In genomic region chr2:15614545-15615309, GRCh38 we compare ENCODE assay signal across 25 cellular contexts. TPM values are rescaled to one million over a fixed set of nuclear protein-coding genes. Genes with fewer than 3 reads are reported as not detected.
A peak's percentile ranks its signal among the peaks of the same experiment; 100 is the strongest.
DNase-seq lines count a peak whose midpoint lies in the region; ATAC-seq and TF ChIP-seq lines count a peak whose summit lies in the region.
"Had no signal": no experiment of that assay in that cellular context is flagged by ENCODE, and none has a peak within 500 bp of the region (broad histone marks: within the 10 kb centered on the region; RNA-seq: fewer than 3 reads in every experiment).

No MANE protein-coding gene starts in this region.

- H3K9me3 ChIP-seq in DND-41 (ENCODE audit: insufficient read depth, low read length, severe bottlenecking) (no peaks in the 10 kb centered on the region), mesenchymal stem cell (ENCODE audit: control insufficient read depth, low read length) (no peaks in the 10 kb centered on the region)
- H3K9me3 ChIP-seq: A549, esophagus muscularis mucosa, right lobe of liver, SK-N-SH, uterus had no signal

- H3K79me2 ChIP-seq in DND-41 (ENCODE audit: insufficient read depth, low read length): no peaks in the 10 kb centered on the region

- CTCF ChIA-PET in activated CD8-positive, alpha-beta T cell treated with anti-CD3 and anti-CD28 coated beads for 36 hours (lab: Charles Lee): interaction anchor here (1.6 kb wide), 1 partner anchor 37 kb away, joined by 10 read pairs; no protein-coding TSS in a partner anchor
- CTCF ChIA-PET in activated CD8-positive, alpha-beta T cell treated with anti-CD3 and anti-CD28 coated beads, Interleukin-2, amount 10 ng/mL, durations not matched to agents 7 days and 5 days (lab: Charles Lee): interaction anchor here (1.6 kb wide), 1 partner anchor 37 kb away, joined by 5 read pairs; no protein-coding TSS in a partner anchor

- H3K27ac Mint-ChIP-seq in activated CD8-positive, alpha-beta T cell treated with anti-CD3 and anti-CD28 coated beads for 36 hours: peak overlapping the region; percentile 38
- no peak overlapping the region for H3K27ac Mint-ChIP-seq in activated CD8-positive, alpha-beta T cell treated with anti-CD3 and anti-CD28 coated beads, Interleukin-2, amount 10 ng/mL, durations not matched to agents 7 days and 5 days
- peak overlapping the region; percentile 16 for H3K27ac Mint-ChIP-seq in activated T-helper 1 cell treated with anti-CD3 and anti-CD28 coated beads, Interleukin-12 subunit alpha, Interleukin-12 subunit beta, Interleukin-2, Interleukin-4 antibody, amounts not matched to agents 30 ng/mL and 10 ng/mL and 1 ng/mL, durations not matched to agents 14 hours and 24 hours and 36 hours
- no peak overlapping the region for H3K27ac Mint-ChIP-seq in activated naive CD8-positive, alpha-beta T cell treated with anti-CD3 and anti-CD28 coated beads, Interleukin-2, amount 50 U/mL, for 24 hours
- H3K27ac Mint-ChIP-seq: activated naive CD8-positive, alpha-beta T cell treated with anti-CD3 and anti-CD28 coated beads for 36 hours had no signal

- peaks cover 71% of the 10 kb centered on the region for H3K36me3 ChIP-seq in DND-41 (ENCODE audit: insufficient read depth, low read length)
- peaks cover 25 to 73% of the 10 kb centered on the region in 2 experiments for H3K36me3 ChIP-seq in mesenchymal stem cell (ENCODE audit: control insufficient read depth in 1 of 2, insufficient read depth in 2 of 2, low read depth in 1 of 2, low read length in 2 of 2)
- H3K36me3 ChIP-seq: uterus had no signal

- peaks cover 3% of the 10 kb centered on the region for H3K4me1 Mint-ChIP-seq in activated CD8-positive, alpha-beta T cell treated with anti-CD3 and anti-CD28 coated beads for 36 hours (ENCODE audit: low read depth)
- H3K4me1 Mint-ChIP-seq in activated CD8-positive, alpha-beta T cell treated with anti-CD3 and anti-CD28 coated beads, Interleukin-2, amount 10 ng/mL, durations not matched to agents 7 days and 5 days (ENCODE audit: low read depth): peaks cover 10% of the 10 kb centered on the region
- H3K4me1 Mint-ChIP-seq in activated T-helper 1 cell treated with anti-CD3 and anti-CD28 coated beads, Interleukin-12 subunit alpha, Interleukin-12 subunit beta, Interleukin-2, Interleukin-4 antibody, amounts not matched to agents 30 ng/mL and 10 ng/mL and 1 ng/mL, durations not matched to agents 14 hours and 24 hours and 36 hours (ENCODE audit: low read depth): peaks cover 7% of the 10 kb centered on the region
- no peaks in the 10 kb centered on the region for H3K4me1 Mint-ChIP-seq in activated naive CD8-positive, alpha-beta T cell treated with anti-CD3 and anti-CD28 coated beads, Interleukin-2, amount 50 U/mL, for 24 hours
- H3K4me1 Mint-ChIP-seq: activated naive CD8-positive, alpha-beta T cell treated with anti-CD3 and anti-CD28 coated beads for 36 hours had no signal

- no peak for TF ChIP-seq CTCF in activated CD8-positive, alpha-beta T cell treated with anti-CD3 and anti-CD28 coated beads for 36 hours (IDR thresholded peaks at IDR 0.05)
- TF ChIP-seq CTCF in DND-41 (IDR thresholded peaks at IDR 0.05; ENCODE audit: borderline replicate concordance, extremely low read depth, low read length, poor library complexity, severe bottlenecking): no peak

- no peak overlapping the region for H3K23ac ChIP-seq in mesenchymal stem cell (ENCODE audit: low read length in 2 of 2)

- H3K9ac ChIP-seq in DND-41 (ENCODE audit: low read depth, low read length): no peak overlapping the region
- no peak overlapping the region for H3K9ac ChIP-seq in mesenchymal stem cell (ENCODE audit: low read length)
- H3K9ac ChIP-seq: SK-N-SH had no signal

- ATAC-seq in activated CD8-positive, alpha-beta T cell treated with anti-CD3 and anti-CD28 coated beads for 36 hours: no peak
- no peak for ATAC-seq in activated CD8-positive, alpha-beta T cell treated with anti-CD3 and anti-CD28 coated beads, Interleukin-2, amount 10 ng/mL, durations not matched to agents 7 days and 5 days
- ATAC-seq in DND-41 (ENCODE audit: insufficient read depth, low read depth): 0 out of 3 replicates have a peak, but pooled peaks have one; percentile 5
- ATAC-seq in activated naive CD8-positive, alpha-beta T cell treated with anti-CD3 and anti-CD28 coated beads, Interleukin-2, amount 50 U/mL, for 24 hours: no peak
- ATAC-seq: A549, HCT116 had no signal

- H3K4me2 ChIP-seq in DND-41 (ENCODE audit: insufficient read depth, low read length) (no peak overlapping the region), mesenchymal stem cell (ENCODE audit: low read length, poor library complexity, severe bottlenecking) (no peak overlapping the region)
- H3K4me2 ChIP-seq: A549, SK-N-SH had no signal

- no peak overlapping the region for H2BK5ac ChIP-seq in mesenchymal stem cell (ENCODE audit: low read depth, low read length, poor library complexity, severe bottlenecking)

- H4K20me1 ChIP-seq in DND-41 (ENCODE audit: insufficient read depth, low read length): no peaks in the 10 kb centered on the region

- H2BK120ac ChIP-seq in mesenchymal stem cell (ENCODE audit: low read depth, low read length): no peak overlapping the region

- no peak overlapping the region for H2AFZ ChIP-seq in DND-41 (ENCODE audit: low read depth, low read length)
- H2AFZ ChIP-seq in mesenchymal stem cell (ENCODE audit: low read depth, low read length): no peak overlapping the region

- no peak overlapping the region for H4K8ac ChIP-seq in mesenchymal stem cell (ENCODE audit: low read length)

- no peak overlapping the region for H2BK12ac ChIP-seq in mesenchymal stem cell (ENCODE audit: low read length in 2 of 2)

- no peak overlapping the region for H4K91ac ChIP-seq in mesenchymal stem cell (ENCODE audit: low read length)

- 84% methylated on average over 4 of the region's 6 CpGs for WGBS in mesenchymal stem cell

- H3K79me1 ChIP-seq in mesenchymal stem cell (replicated peaks; ENCODE audit: low read length, poor library complexity, severe bottlenecking): peaks cover 24% of the 10 kb centered on the region

- H3K4me3 Mint-ChIP-seq in activated CD8-positive, alpha-beta T cell treated with anti-CD3 and anti-CD28 coated beads for 36 hours: no peak overlapping the region
- no peak overlapping the region for H3K4me3 Mint-ChIP-seq in activated CD8-positive, alpha-beta T cell treated with anti-CD3 and anti-CD28 coated beads, Interleukin-2, amount 10 ng/mL, durations not matched to agents 7 days and 5 days
- no peak overlapping the region for H3K4me3 Mint-ChIP-seq in activated T-helper 1 cell treated with anti-CD3 and anti-CD28 coated beads, Interleukin-12 subunit alpha, Interleukin-12 subunit beta, Interleukin-2, Interleukin-4 antibody, amounts not matched to agents 30 ng/mL and 10 ng/mL and 1 ng/mL, durations not matched to agents 14 hours and 24 hours and 36 hours
- H3K4me3 Mint-ChIP-seq in activated naive CD8-positive, alpha-beta T cell treated with anti-CD3 and anti-CD28 coated beads, Interleukin-2, amount 50 U/mL, for 24 hours: no peak overlapping the region
- H3K4me3 Mint-ChIP-seq: activated naive CD8-positive, alpha-beta T cell treated with anti-CD3 and anti-CD28 coated beads for 36 hours had no signal

- H3K27ac ChIP-seq in DND-41 (ENCODE audit: low read length) (no peak overlapping the region), mesenchymal stem cell (ENCODE audit: low read length, poor library complexity, severe bottlenecking) (no peak overlapping the region)
- H3K27ac ChIP-seq: A549, esophagus muscularis mucosa, uterus, VCaP had no signal

- POLR2A ChIA-PET in activated CD8-positive, alpha-beta T cell treated with anti-CD3 and anti-CD28 coated beads for 36 hours (lab: Charles Lee): no interaction called here
- POLR2A ChIA-PET in activated CD8-positive, alpha-beta T cell treated with anti-CD3 and anti-CD28 coated beads, Interleukin-2, amount 10 ng/mL, durations not matched to agents 7 days and 5 days (lab: Charles Lee): no interaction called here

- H3K36me3 Mint-ChIP-seq in activated CD8-positive, alpha-beta T cell treated with anti-CD3 and anti-CD28 coated beads for 36 hours (ENCODE audit: low read depth): peaks cover 32% of the 10 kb centered on the region
- peaks cover 23% of the 10 kb centered on the region for H3K36me3 Mint-ChIP-seq in activated CD8-positive, alpha-beta T cell treated with anti-CD3 and anti-CD28 coated beads, Interleukin-2, amount 10 ng/mL, durations not matched to agents 7 days and 5 days (ENCODE audit: low read depth)
- H3K36me3 Mint-ChIP-seq in activated T-helper 1 cell treated with anti-CD3 and anti-CD28 coated beads, Interleukin-12 subunit alpha, Interleukin-12 subunit beta, Interleukin-2, Interleukin-4 antibody, amounts not matched to agents 30 ng/mL and 10 ng/mL and 1 ng/mL, durations not matched to agents 14 hours and 24 hours and 36 hours (ENCODE audit: low read depth): peaks cover 26% of the 10 kb centered on the region
- H3K36me3 Mint-ChIP-seq in activated naive CD8-positive, alpha-beta T cell treated with anti-CD3 and anti-CD28 coated beads, Interleukin-2, amount 50 U/mL, for 24 hours (ENCODE audit: low read depth): peaks cover 27% of the 10 kb centered on the region

- H3K9me3 Mint-ChIP-seq in activated CD8-positive, alpha-beta T cell treated with anti-CD3 and anti-CD28 coated beads for 36 hours: no peaks in the 10 kb centered on the region
- no peaks in the 10 kb centered on the region for H3K9me3 Mint-ChIP-seq in activated CD8-positive, alpha-beta T cell treated with anti-CD3 and anti-CD28 coated beads, Interleukin-2, amount 10 ng/mL, durations not matched to agents 7 days and 5 days (ENCODE audit: insufficient read depth)
- H3K9me3 Mint-ChIP-seq in activated T-helper 1 cell treated with anti-CD3 and anti-CD28 coated beads, Interleukin-12 subunit alpha, Interleukin-12 subunit beta, Interleukin-2, Interleukin-4 antibody, amounts not matched to agents 30 ng/mL and 10 ng/mL and 1 ng/mL, durations not matched to agents 14 hours and 24 hours and 36 hours: no peaks in the 10 kb centered on the region
- H3K9me3 Mint-ChIP-seq in activated naive CD8-positive, alpha-beta T cell treated with anti-CD3 and anti-CD28 coated beads, Interleukin-2, amount 50 U/mL, for 24 hours: no peaks in the 10 kb centered on the region
- H3K9me3 Mint-ChIP-seq: activated naive CD8-positive, alpha-beta T cell treated with anti-CD3 and anti-CD28 coated beads for 36 hours had no signal

- H3K27me3 Mint-ChIP-seq in activated CD8-positive, alpha-beta T cell treated with anti-CD3 and anti-CD28 coated beads for 36 hours: no peaks in the 10 kb centered on the region
- no peaks in the 10 kb centered on the region for H3K27me3 Mint-ChIP-seq in activated CD8-positive, alpha-beta T cell treated with anti-CD3 and anti-CD28 coated beads, Interleukin-2, amount 10 ng/mL, durations not matched to agents 7 days and 5 days (ENCODE audit: low read depth)
- no peaks in the 10 kb centered on the region for H3K27me3 Mint-ChIP-seq in activated T-helper 1 cell treated with anti-CD3 and anti-CD28 coated beads, Interleukin-12 subunit alpha, Interleukin-12 subunit beta, Interleukin-2, Interleukin-4 antibody, amounts not matched to agents 30 ng/mL and 10 ng/mL and 1 ng/mL, durations not matched to agents 14 hours and 24 hours and 36 hours (ENCODE audit: insufficient read depth)
- H3K27me3 Mint-ChIP-seq in activated naive CD8-positive, alpha-beta T cell treated with anti-CD3 and anti-CD28 coated beads, Interleukin-2, amount 50 U/mL, for 24 hours: no peaks in the 10 kb centered on the region
- H3K27me3 Mint-ChIP-seq: activated naive CD8-positive, alpha-beta T cell treated with anti-CD3 and anti-CD28 coated beads for 36 hours had no signal

- H3K4me3 ChIP-seq in DND-41 (ENCODE audit: low read depth in 1 of 2, low read length in 2 of 2): no peak overlapping the region
- H3K4me3 ChIP-seq in mesenchymal stem cell (ENCODE audit: insufficient read depth in 1 of 2, low read depth in 1 of 2, low read length in 2 of 2): no peak overlapping the region
- H3K4me3 ChIP-seq: A549, esophagus muscularis mucosa, right lobe of liver, uterus had no signal

- no peak for DNase-seq in activated CD8-positive, alpha-beta T cell treated with anti-CD3 and anti-CD28 coated beads for 36 hours
- DNase-seq in activated CD8-positive, alpha-beta T cell treated with anti-CD3 and anti-CD28 coated beads, Interleukin-2, amount 10 ng/mL, durations not matched to agents 7 days and 5 days: no peak
- DNase-seq in DND-41 (no peak), mesenchymal stem cell (peak; percentile 8), glomerular visceral epithelial cell (ENCODE audit: extremely low spot score) (no peak)
- no peak for DNase-seq in activated T-helper 1 cell treated with anti-CD3 and anti-CD28 coated beads, Interleukin-12 subunit alpha, Interleukin-12 subunit beta, Interleukin-2, Interleukin-4 antibody, amounts not matched to agents 30 ng/mL and 10 ng/mL and 1 ng/mL, durations not matched to agents 14 hours and 24 hours and 36 hours (ENCODE audit: low spot score)
- no peak for DNase-seq in activated CD4-positive, CD25-positive, alpha-beta regulatory T cell treated with anti-CD3 and anti-CD28 coated beads, Interleukin-2, amount 50 U/mL, for 72 hours
- no peak for DNase-seq in activated naive CD8-positive, alpha-beta T cell treated with anti-CD3 and anti-CD28 coated beads, Interleukin-2, amount 50 U/mL, for 24 hours
- DNase-seq: activated CD4-positive, alpha-beta T cell treated with anti-CD3 and anti-CD28 coated beads for 48 hours; activated naive CD8-positive, alpha-beta T cell treated with anti-CD3 and anti-CD28 coated beads for 36 hours; AML-193; foreskin melanocyte; KG1; MM.1S; NCI-H2029; NCI-H526 treated with DMSO at 0.1 percent for 48 hours; right lobe of liver; RPMI8226; SK-N-SH; stimulated activated naive CD4-positive, alpha-beta T cell; uterus had no signal

- no peak overlapping the region for H3K18ac ChIP-seq in mesenchymal stem cell (ENCODE audit: low read depth in 1 of 2, low read length in 2 of 2)

- H3K4ac ChIP-seq in mesenchymal stem cell (ENCODE audit: low read depth in 1 of 2, low read length in 2 of 2): no peak overlapping the region

- intact Hi-C loops in activated CD8-positive, alpha-beta T cell treated with anti-CD3 and anti-CD28 coated beads for 36 hours (cut with micrococcal nuclease): no loop called here
- intact Hi-C loops in activated T-helper 1 cell treated with anti-CD3 and anti-CD28 coated beads, Interleukin-12 subunit alpha, Interleukin-12 subunit beta, Interleukin-2, Interleukin-4 antibody, amounts not matched to agents 30 ng/mL and 10 ng/mL and 1 ng/mL, durations not matched to agents 14 hours and 24 hours and 36 hours (cut with micrococcal nuclease): no loop called here

- no peak overlapping the region for H3K14ac ChIP-seq in mesenchymal stem cell (ENCODE audit: low read length in 2 of 2)

- H2AK5ac ChIP-seq in mesenchymal stem cell (ENCODE audit: low read length, severe bottlenecking): no peak overlapping the region

- H3K4me1 ChIP-seq in DND-41 (ENCODE audit: insufficient read depth, low read length) (no peaks in the 10 kb centered on the region), mesenchymal stem cell (ENCODE audit: control insufficient read depth, insufficient read depth, low read depth, low read length) (no peaks in the 10 kb centered on the region)
- H3K4me1 ChIP-seq: A549, uterus had no signal

- no peaks in the 10 kb centered on the region for H3K27me3 ChIP-seq in DND-41 (ENCODE audit: insufficient read depth, low read length, poor library complexity)
- H3K27me3 ChIP-seq in mesenchymal stem cell (ENCODE audit: control insufficient read depth in 1 of 2, insufficient read depth in 1 of 2, low read length in 2 of 2): no peaks in the 10 kb centered on the region
- H3K27me3 ChIP-seq: esophagus muscularis mucosa, right lobe of liver, uterus had no signal

- H2BK15ac ChIP-seq in mesenchymal stem cell (ENCODE audit: low read depth, poor library complexity, severe bottlenecking): no peak overlapping the region

RNA-seq across cellular contexts. Expression of gene DDX1, which starts 23.1 kb away (rescaled TPM):
- 10 to 100 TPM; 90.3 to 92.5 TPM for total RNA-seq in activated CD8-positive, alpha-beta T cell treated with anti-CD3 and anti-CD28 coated beads for 36 hours
- 10 to 100 TPM; 70.2 to 72.1 TPM for total RNA-seq in activated CD8-positive, alpha-beta T cell treated with anti-CD3 and anti-CD28 coated beads, Interleukin-2, amount 10 ng/mL, durations not matched to agents 7 days and 5 days
- total RNA-seq in activated T-helper 1 cell treated with anti-CD3 and anti-CD28 coated beads, Interleukin-12 subunit alpha, Interleukin-12 subunit beta, Interleukin-2, Interleukin-4 antibody, amounts not matched to agents 30 ng/mL and 10 ng/mL and 1 ng/mL, durations not matched to agents 14 hours and 24 hours and 36 hours: 104 and 111 TPM in 2 replicates
- polyA plus RNA-seq in mesenchymal stem cell (2013, experiment 1 of 2): 92.2 TPM
- polyA plus RNA-seq in mesenchymal stem cell (2013, experiment 2 of 2): 94.3 TPM

RNA-seq across cellular contexts. Expression of gene NBAS, which starts 53.6 kb away (rescaled TPM):
- total RNA-seq in activated CD8-positive, alpha-beta T cell treated with anti-CD3 and anti-CD28 coated beads for 36 hours: 10 to 100 TPM; 40.9 to 41.9 TPM
- total RNA-seq in activated CD8-positive, alpha-beta T cell treated with anti-CD3 and anti-CD28 coated beads, Interleukin-2, amount 10 ng/mL, durations not matched to agents 7 days and 5 days: 10 to 100 TPM; 28.2 to 31.8 TPM
- total RNA-seq in activated T-helper 1 cell treated with anti-CD3 and anti-CD28 coated beads, Interleukin-12 subunit alpha, Interleukin-12 subunit beta, Interleukin-2, Interleukin-4 antibody, amounts not matched to agents 30 ng/mL and 10 ng/mL and 1 ng/mL, durations not matched to agents 14 hours and 24 hours and 36 hours: 33.3 and 33.6 TPM in 2 replicates
- 22.8 TPM for polyA plus RNA-seq in mesenchymal stem cell (2013, experiment 1 of 2)
- polyA plus RNA-seq in mesenchymal stem cell (2013, experiment 2 of 2): 22.6 TPM

Comparison
In these comparisons a context has a peak if more than half of its experiments do, and no peak if none do; other contexts are left out.
1. H3K27ac Mint-ChIP-seq: peak in activated CD8-positive, alpha-beta T cell treated with anti-CD3 and anti-CD28 coated beads for 36 hours (single experiment) and activated T-helper 1 cell treated with anti-CD3 and anti-CD28 coated beads, Interleukin-12 subunit alpha, Interleukin-12 subunit beta, Interleukin-2, Interleukin-4 antibody, amounts not matched to agents 30 ng/mL and 10 ng/mL and 1 ng/mL, durations not matched to agents 14 hours and 24 hours and 36 hours (single experiment); none in activated CD8-positive, alpha-beta T cell treated with anti-CD3 and anti-CD28 coated beads, Interleukin-2, amount 10 ng/mL, durations not matched to agents 7 days and 5 days (single experiment) and activated naive CD8-positive, alpha-beta T cell treated with anti-CD3 and anti-CD28 coated beads, Interleukin-2, amount 50 U/mL, for 24 hours (single experiment).